In genomic region chr5:150473673-150474358, GRCh38 we compare ENCODE assay signal across 12 cellular contexts. TPM values are rescaled to one million over a fixed set of nuclear protein-coding genes. Genes with fewer than 3 reads are reported as not detected.
DNase-seq lines count a peak whose midpoint lies in the region; ATAC-seq, FAIRE-seq and TF ChIP-seq lines count a peak whose summit lies in the region.
"Had no signal": no experiment of that assay in that cellular context is flagged by ENCODE, and none has a peak within 500 bp of the region (broad histone marks: within the 10 kb centered on the region; RNA-seq: fewer than 3 reads in every experiment).

No MANE protein-coding gene starts in this region.

- no peak overlapping the region for H2AFZ ChIP-seq in H1 (ENCODE audit: low read length)

- TF ChIP-seq EP300 in H1 (IDR thresholded peaks at IDR 0.05; ENCODE audit: borderline replicate concordance in 1 of 2, low read depth in 2 of 2, low read length in 2 of 2) = no peak

- H3K79me1 ChIP-seq in H1 (ENCODE audit: low read depth, low read length) = no peaks in the 10 kb centered on the region

- H3K4me3 ChIP-seq in MG63 (no peak overlapping the region), H1 (ENCODE audit: extremely low read depth in 1 of 4, insufficient read depth in 2 of 4, low read depth in 3 of 4, low read length in 4 of 4) (no peak overlapping the region)

- H3K36me3 ChIP-seq in MG63 = no peaks in the 10 kb centered on the region
- no peaks in the 10 kb centered on the region for H3K36me3 ChIP-seq in H1 (ENCODE audit: control insufficient read depth in 2 of 4, insufficient read depth in 4 of 4, low read length in 3 of 4)

- TF ChIP-seq RAD21 in H1 (IDR thresholded peaks at IDR 0.05 in 1 of 2, conservative IDR thresholded peaks at IDR 0.05 in 1 of 2; ENCODE audit: low read depth in 2 of 2, low read length in 2 of 2) = no peak

- no peak overlapping the region for H3K14ac ChIP-seq in H1 (ENCODE audit: insufficient read length)

- H2BK120ac ChIP-seq in H1 (replicated peaks; ENCODE audit: low read depth, low read length) = no peak overlapping the region

- no peaks in the 10 kb centered on the region for H3K79me2 ChIP-seq in H1 (ENCODE audit: control insufficient read depth in 1 of 2, insufficient read depth in 2 of 2, low read length in 2 of 2)

- CTCF ChIA-PET in H1 (lab: Charles Lee; ENCODE audit: partially characterized antibody) = interaction anchor here (0.6 to 2.9 kb wide), 19 partner anchors 8 to 909 kb away, joined by 3 to 12 read pairs (median 4); no protein-coding TSS in a partner anchor

- peak overlapping the region; percentile 55; the same call in 1 of the 2 replicates for H2BK5ac ChIP-seq in H1 (ENCODE audit: low read depth, low read length)

- H3K4me1 Mint-ChIP-seq in nephron = peaks cover 7% of the 10 kb centered on the region
- H3K4me1 Mint-ChIP-seq: CD4-positive, CD25-positive, alpha-beta regulatory T cell had no signal

- no peak overlapping the region; a peak in 1 of 7 replicates for H3K9ac ChIP-seq in H1 (replicated peaks in 1 of 4; ENCODE audit: extremely low read depth in 1 of 4, low read depth in 3 of 4, low read length in 3 of 4)

- in situ Hi-C loops in Caki2 (cut with HindIII; ENCODE audit: low pct_unique_long_range_greater_than_20kb, low sequenced_read_pairs) = no loop called here

- TF ChIP-seq POLR2A in H1 (IDR thresholded peaks at IDR 0.05; ENCODE audit: control extremely low read depth in 1 of 2, low read depth in 2 of 2, low read length in 2 of 2) = no peak

- no peak for FAIRE-seq in H1 (lab: Jason Lieb, UNC)

- no peak overlapping the region for H3K27ac ChIP-seq in H1 (ENCODE audit: low read depth, low read length)

- H3K4me2 ChIP-seq in H1 (ENCODE audit: insufficient read depth in 1 of 2, low read depth in 2 of 2, low read length in 2 of 2) = peak overlapping the region in 1 of 2 experiments; percentile 12; a peak in 1 of 4 replicates

- H2AK5ac ChIP-seq in H1 (ENCODE audit: low read depth, low read length) = 0 out of 2 replicates have a peak overlapping the region, but pooled peaks have one; percentile 56

- H3K27me3 ChIP-seq in MG63 (no peaks in the 10 kb centered on the region), H1 (replicated peaks in 1 of 4; ENCODE audit: control insufficient read depth in 3 of 4, extremely low read depth in 1 of 4, insufficient read depth in 3 of 4, low read length in 3 of 4) (no peaks in the 10 kb centered on the region)

- H3K9me3 ChIP-seq in MG63 (no peaks in the 10 kb centered on the region), H1 (ENCODE audit: insufficient read depth in 2 of 2, low read depth in 1 of 2, low read length in 1 of 2) (no peaks in the 10 kb centered on the region)

- no peak for TF ChIP-seq CTCF in H1 (IDR thresholded peaks at IDR 0.05; ENCODE audit: control extremely low read depth in 1 of 3, insufficient read depth in 1 of 3, low read depth in 1 of 3, low read length in 3 of 3)
- TF ChIP-seq CTCF in nephron (IDR thresholded peaks at IDR 0.05; ENCODE audit: unreplicated experiment in 3 of 3) = no peak

- H3K4ac ChIP-seq in H1 (replicated peaks; ENCODE audit: insufficient read length, low read depth, low read length) = no peak overlapping the region

- ATAC-seq in HG03097 (IDR thresholded peaks at IDR 0.05; ENCODE audit: low FRiP score, unreplicated experiment) (no peak), GM19467 (IDR thresholded peaks at IDR 0.05; ENCODE audit: unreplicated experiment) (no peak), HG03469 (IDR thresholded peaks at IDR 0.05; ENCODE audit: unreplicated experiment) (no peak)

- peak; percentile 96 for DNase-seq in Caki2 (ENCODE audit: low read depth)
- DNase-seq in MG63 = peak; percentile 80
- peak in 1 of 2 experiments; percentile 82 for DNase-seq in H1 (ENCODE audit: low read depth in 1 of 2, low spot score in 2 of 2)
- DNase-seq in amniotic stem cell (lab: John Stamatoyannopoulos, UW) = no peak
- DNase-seq: activated T-cell treated with anti-CD3 and anti-CD28 coated beads, Interleukin-2, amount 50 U/mL, for 48 hours; CD4-positive, CD25-positive, alpha-beta regulatory T cell; effector CD8-positive, alpha-beta T cell; immature natural killer cell had no signal

- POLR2A ChIA-PET in H1 (lab: Charles Lee; ENCODE audit: partially characterized antibody) = interaction anchor here (0.6 to 4.5 kb wide), 12 partner anchors 9 to 135 kb away, joined by 3 to 29 read pairs (median 4); partner anchors contain the start of gene RPS14

- H3K27ac Mint-ChIP-seq in nephron = peak overlapping the region in 2 of 3 experiments; percentile 55 to 80
- H3K27ac Mint-ChIP-seq: immature natural killer cell had no signal

- peaks cover 0 to 18% (median 5%) of the 10 kb centered on the region in 4 experiments; a peak in 6 of 7 replicates for H3K4me1 ChIP-seq in H1 (replicated peaks in 1 of 4; ENCODE audit: control insufficient read depth in 3 of 4, insufficient read depth in 4 of 4, low read length in 3 of 4)

- peaks cover 2% of the 10 kb centered on the region; the same call in 1 of the 2 replicates for H3K23me2 ChIP-seq in H1 (ENCODE audit: low read depth, low read length)

- 78% methylated on average over 12 of the region's 12 CpGs; no CpG with 5 or more reads in 1 of the 2 experiments for WGBS in H1 (ENCODE audit: extremely low coverage in 1 of 2, insufficient coverage in 1 of 2, insufficient read length in 1 of 2, insufficient replicate concordance in 2 of 2, low coverage in 1 of 2, low lambda C conversion rate in 2 of 2, missing lambda C conversion rate in 1 of 2), 2 experiments

- no peak overlapping the region for H4K91ac ChIP-seq in H1 (replicated peaks; ENCODE audit: insufficient read length, low read length)

- H3K36me3 Mint-ChIP-seq in nephron (ENCODE audit: low read depth) = no peaks in the 10 kb centered on the region
- H3K36me3 Mint-ChIP-seq: CD4-positive, CD25-positive, alpha-beta regulatory T cell; immature natural killer cell had no signal

- peak overlapping the region; percentile 15 for H3K18ac ChIP-seq in H1 (ENCODE audit: extremely low read depth, low read length)

- peak overlapping the region; percentile 35; the same call in 1 of the 2 replicates for H2BK12ac ChIP-seq in H1 (ENCODE audit: low read depth, low read length)

- no peak overlapping the region for H3K4me3 Mint-ChIP-seq in nephron
- H3K4me3 Mint-ChIP-seq: CD4-positive, CD25-positive, alpha-beta regulatory T cell; immature natural killer cell had no signal

- H2BK20ac ChIP-seq in H1 (ENCODE audit: low read length) = peak overlapping the region; percentile 74; the same call in 1 of the 2 replicates

- peak overlapping the region; percentile 2 for H4K5ac ChIP-seq in H1 (ENCODE audit: insufficient read length, low read depth, low read length)

- H4K20me1 ChIP-seq in H1 (replicated peaks in 1 of 2; ENCODE audit: control insufficient read depth in 1 of 2, insufficient read depth in 2 of 2, low read length in 2 of 2) = no peaks in the 10 kb centered on the region

- H3K9me3 Mint-ChIP-seq in nephron = no peaks in the 10 kb centered on the region
- H3K9me3 Mint-ChIP-seq: CD4-positive, CD25-positive, alpha-beta regulatory T cell; immature natural killer cell had no signal

- H3K23ac ChIP-seq in H1 (ENCODE audit: insufficient read length) = no peak overlapping the region

- H2BK15ac ChIP-seq in H1 (ENCODE audit: low read length) = peak overlapping the region; percentile 55

- no peak overlapping the region for H3K56ac ChIP-seq in H1 (replicated peaks; ENCODE audit: insufficient read length, low read depth, low read length)

- peaks cover 5% of the 10 kb centered on the region for H3K27me3 Mint-ChIP-seq in nephron (ENCODE audit: low read depth)

- no peak overlapping the region; the same call in 1 of the 2 replicates for H4K8ac ChIP-seq in H1 (ENCODE audit: extremely low read depth, insufficient read depth, low read length)

TF ChIP-seq in H1, 55 proteins besides CTCF, POLR2A, EP300 and RAD21 (continues in another document):
- peak; percentile 93 for TF ChIP-seq TEAD4 (IDR thresholded peaks at IDR 0.05; ENCODE audit: low read depth, low read length)
- no peak for TF ChIP-seq EGR1 (IDR thresholded peaks at IDR 0.05; ENCODE audit: borderline replicate concordance, low read depth, low read length)
- TF ChIP-seq CTBP2 (IDR thresholded peaks at IDR 0.05; ENCODE audit: borderline replicate concordance, insufficient read depth, insufficient read length, low read length) = peak; percentile 43
- TF ChIP-seq, protein P1, sequence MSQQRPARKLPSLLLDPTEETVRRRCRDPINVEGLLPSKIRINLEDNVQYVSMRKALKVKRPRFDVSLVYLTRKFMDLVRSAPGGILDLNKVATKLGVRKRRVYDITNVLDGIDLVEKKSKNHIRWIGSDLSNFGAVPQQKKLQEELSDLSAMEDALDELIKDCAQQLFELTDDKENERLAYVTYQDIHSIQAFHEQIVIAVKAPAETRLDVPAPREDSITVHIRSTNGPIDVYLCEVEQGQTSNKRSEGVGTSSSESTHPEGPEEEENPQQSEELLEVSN (IDR thresholded peaks at IDR 0.05) = no peak

RNA-seq across cellular contexts. Expression of gene RPS14, which starts 24.3 kb away (rescaled TPM):
- total RNA-seq in Caki2 (2014; rRNA removed; shearing (Covaris generic); ENCODE audit: low replicate concordance) = 3,085 and 3,454 TPM in 2 replicates
- 6,735 and 8,677 TPM in 2 replicates for total RNA-seq in MG63 (2014; rRNA removed; shearing (Covaris generic); ENCODE audit: low replicate concordance)
- 2,548 and 2,599 TPM in 2 replicates for total RNA-seq in H1 (2021; fragmentation: NEBNext Ultra II Directional; extraction: Animal tissue kit (Norgen Biotek cat#: 25700))
- polyA plus RNA-seq in H1 (2011; rRNA removed) = 5,579 and 6,423 TPM in 2 replicates
- polyA plus RNA-seq in H1 (2011; cell fraction: cytosol; rRNA removed) = 6,153 TPM
- polyA plus RNA-seq in H1 (2011; cell fraction: nucleus; rRNA removed) = 2,076 TPM
- 3,315 to 4,827 TPM (median 4,072 TPM) in 4 replicates for polyA plus RNA-seq in H1 (2012, experiment 1 of 2)
- 7,349 TPM for polyA plus RNA-seq in H1 (2012, experiment 2 of 2)
- 3,849 TPM for polyA plus RNA-seq in H1 (2013, experiment 1 of 2)
- polyA plus RNA-seq in H1 (2013, experiment 2 of 2) = 4,074 TPM
- 913 and 940 TPM in 2 replicates for polyA minus RNA-seq in H1 (2011; rRNA and poly(A)+ RNA removed)
- 455 TPM for polyA minus RNA-seq in H1 (2011; cell fraction: cytosol; rRNA and poly(A)+ RNA removed)
- 375 TPM for polyA minus RNA-seq in H1 (2011; cell fraction: nucleus; rRNA and poly(A)+ RNA removed)

RNA-seq across cellular contexts. Expression of gene NDST1, which starts 34.1 kb away (rescaled TPM):
- 42.3 and 58.2 TPM in 2 replicates for total RNA-seq in Caki2 (2014; rRNA removed; shearing (Covaris generic); ENCODE audit: low replicate concordance)
- total RNA-seq in MG63 (2014; rRNA removed; shearing (Covaris generic); ENCODE audit: low replicate concordance) = 101 and 142 TPM in 2 replicates
- 70.1 and 72.0 TPM in 2 replicates for total RNA-seq in H1 (2021; fragmentation: NEBNext Ultra II Directional; extraction: Animal tissue kit (Norgen Biotek cat#: 25700))
- polyA plus RNA-seq in H1 (2011; rRNA removed) = 27.0 and 37.7 TPM in 2 replicates
- 21.2 TPM for polyA plus RNA-seq in H1 (2011; cell fraction: cytosol; rRNA removed)
- 50.8 TPM for polyA plus RNA-seq in H1 (2011; cell fraction: nucleus; rRNA removed)
- 28.7 to 34.5 TPM (median 31.7 TPM) in 4 replicates for polyA plus RNA-seq in H1 (2012, experiment 1 of 2)
- polyA plus RNA-seq in H1 (2012, experiment 2 of 2) = 30.3 TPM
- polyA plus RNA-seq in H1 (2013, experiment 1 of 2) = 30.1 TPM
- 32.9 TPM for polyA plus RNA-seq in H1 (2013, experiment 2 of 2)
- polyA minus RNA-seq in H1 (2011; rRNA and poly(A)+ RNA removed) = 41.4 and 47.8 TPM in 2 replicates
- polyA minus RNA-seq in H1 (2011; cell fraction: cytosol; rRNA and poly(A)+ RNA removed) = 32.1 TPM
- polyA minus RNA-seq in H1 (2011; cell fraction: nucleus; rRNA and poly(A)+ RNA removed) = 37.9 TPM
- polyA plus RNA-seq: CD4-positive, CD25-positive, alpha-beta regulatory T cell had no signal
